ENCODE assay signal across 8 cellular contexts in the genomic region with DNA sequence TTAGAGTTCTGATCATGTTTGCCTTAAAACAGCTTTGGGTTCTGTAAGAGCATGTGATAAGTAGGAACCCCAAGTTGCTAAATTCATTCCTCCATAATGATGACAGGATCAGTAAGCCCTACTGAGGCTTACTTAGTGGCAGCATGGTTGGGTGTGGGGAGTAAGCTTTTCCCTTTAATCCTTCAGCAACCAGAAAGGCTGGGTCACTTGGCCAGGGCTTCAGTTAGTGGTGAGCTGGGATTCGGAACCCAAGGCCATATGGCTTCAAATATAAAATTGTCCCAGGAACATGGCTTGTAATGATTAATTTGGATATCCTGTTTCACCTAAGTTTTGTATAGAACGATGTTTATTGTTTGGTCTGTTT. TPM values are rescaled to one million over a fixed set of nuclear protein-coding genes. Genes with fewer than 3 reads are reported as not detected.
DNase-seq lines count a peak whose midpoint lies in the region; ATAC-seq and TF ChIP-seq lines count a peak whose summit lies in the region.

No MANE protein-coding gene starts in this region.

- POLR2A ChIA-PET in activated CD4-positive, alpha-beta T cell treated with anti-CD3 and anti-CD28 coated beads, Interleukin-2, amount 10 ng/mL, durations not matched to agents 7 days and 5 days (lab: Charles Lee) = no interaction called here

- H3K27me3 Mint-ChIP-seq in activated CD4-positive, alpha-beta T cell treated with anti-CD3 and anti-CD28 coated beads, Interleukin-2, amount 10 ng/mL, durations not matched to agents 7 days and 5 days = peaks cover 10% of the 10 kb centered on the region
- H3K27me3 Mint-ChIP-seq in natural killer cell treated with Interleukin-12 subunit alpha and Interleukin-12 subunit beta and Interleukin-15 and Interleukin-18, amount 100 ng/mL, for 72 hours = peaks cover 8 to 11% of the 10 kb centered on the region in 2 donors

- peak overlapping the region; percentile 100 for H3K4me3 Mint-ChIP-seq in activated CD4-positive, alpha-beta T cell treated with anti-CD3 and anti-CD28 coated beads, Interleukin-2, amount 10 ng/mL, durations not matched to agents 7 days and 5 days
- peak overlapping the region; percentile 97 for H3K4me3 Mint-ChIP-seq in natural killer cell treated with Interleukin-12 subunit alpha and Interleukin-12 subunit beta and Interleukin-15 and Interleukin-18, amount 100 ng/mL, for 72 hours

- no peak for TF ChIP-seq CTCF in epithelial cell of proximal tubule (conservative IDR thresholded peaks at IDR 0.05; ENCODE audit: low read depth, low read length)

- DNase-seq in activated CD4-positive, alpha-beta T cell treated with anti-CD3 and anti-CD28 coated beads, Interleukin-2, amount 10 ng/mL, durations not matched to agents 7 days and 5 days = no peak
- DNase-seq in activated CD4-positive, alpha-beta T cell treated with anti-CD3 and anti-CD28 coated beads for 48 hours = no peak
- DNase-seq in RKO (ENCODE audit: low spot score) = peak; percentile 64
- DNase-seq in epithelial cell of proximal tubule (ENCODE audit: low read depth) = no peak
- DNase-seq in natural killer cell treated with Interleukin-12 subunit alpha and Interleukin-12 subunit beta and Interleukin-15 and Interleukin-18, amount 100 ng/mL, for 72 hours (ENCODE audit: low spot score) = no peak
- no peak for DNase-seq in Ammon's horn (ENCODE audit: low spot score)
- DNase-seq in G401 (ENCODE audit: low spot score) = no peak

- peaks cover 1% of the 10 kb centered on the region for H3K9me3 Mint-ChIP-seq in activated CD4-positive, alpha-beta T cell treated with anti-CD3 and anti-CD28 coated beads, Interleukin-2, amount 10 ng/mL, durations not matched to agents 7 days and 5 days
- no peaks in the 10 kb centered on the region for H3K9me3 Mint-ChIP-seq in natural killer cell treated with Interleukin-12 subunit alpha and Interleukin-12 subunit beta and Interleukin-15 and Interleukin-18, amount 100 ng/mL, for 72 hours

- peaks cover 19% of the 10 kb centered on the region for H3K36me3 Mint-ChIP-seq in activated CD4-positive, alpha-beta T cell treated with anti-CD3 and anti-CD28 coated beads, Interleukin-2, amount 10 ng/mL, durations not matched to agents 7 days and 5 days (ENCODE audit: low read depth)
- H3K36me3 Mint-ChIP-seq in natural killer cell treated with Interleukin-12 subunit alpha and Interleukin-12 subunit beta and Interleukin-15 and Interleukin-18, amount 100 ng/mL, for 72 hours = peaks cover 6% of the 10 kb centered on the region

- peak; percentile 18 for ATAC-seq in HG02840 (IDR thresholded peaks at IDR 0.05; ENCODE audit: low FRiP score, unreplicated experiment)
- peak in 1 of 2 donors; percentile 2 for ATAC-seq in natural killer cell treated with Interleukin-12 subunit alpha and Interleukin-12 subunit beta and Interleukin-15 and Interleukin-18, amount 100 ng/mL, for 72 hours

- H3K27ac Mint-ChIP-seq in activated CD4-positive, alpha-beta T cell treated with anti-CD3 and anti-CD28 coated beads, Interleukin-2, amount 10 ng/mL, durations not matched to agents 7 days and 5 days = peak overlapping the region; percentile 99
- H3K27ac Mint-ChIP-seq in natural killer cell treated with Interleukin-12 subunit alpha and Interleukin-12 subunit beta and Interleukin-15 and Interleukin-18, amount 100 ng/mL, for 72 hours = peak overlapping the region; percentile 91 to 98

- CTCF ChIA-PET in activated CD4-positive, alpha-beta T cell treated with anti-CD3 and anti-CD28 coated beads, Interleukin-2, amount 10 ng/mL, durations not matched to agents 7 days and 5 days (lab: Charles Lee) = interaction anchor here (0.9 to 1.8 kb wide), 3 partner anchors 17 to 337 kb away, joined by 3 to 4 read pairs (median 3); no protein-coding TSS in a partner anchor

- H3K4me3 ChIP-seq in epithelial cell of proximal tubule (ENCODE audit: low read depth, low read length) = peak overlapping the region; percentile 70

- peaks cover 25% of the 10 kb centered on the region for H3K4me1 Mint-ChIP-seq in activated CD4-positive, alpha-beta T cell treated with anti-CD3 and anti-CD28 coated beads, Interleukin-2, amount 10 ng/mL, durations not matched to agents 7 days and 5 days
- peaks cover 21 to 23% of the 10 kb centered on the region in 2 donors for H3K4me1 Mint-ChIP-seq in natural killer cell treated with Interleukin-12 subunit alpha and Interleukin-12 subunit beta and Interleukin-15 and Interleukin-18, amount 100 ng/mL, for 72 hours (ENCODE audit: low read depth in 2 of 2)

- in situ Hi-C loops in G401 (cut with HindIII; ENCODE audit: low sequenced_read_pairs) = no loop called here

RNA-seq across cellular contexts. Expression of gene GINS3, which starts 0.8 kb away (rescaled TPM):
- 10 to 100 TPM; 16.9 to 20.3 TPM for total RNA-seq in activated CD4-positive, alpha-beta T cell treated with anti-CD3 and anti-CD28 coated beads, Interleukin-2, amount 10 ng/mL, durations not matched to agents 7 days and 5 days
- 14.0 and 22.1 TPM in 2 replicates for total RNA-seq in epithelial cell of proximal tubule
- total RNA-seq in natural killer cell treated with Interleukin-12 subunit alpha and Interleukin-12 subunit beta and Interleukin-15 and Interleukin-18, amount 100 ng/mL, for 72 hours = 10 to 100 TPM; 11.8 to 21.6 TPM
- 9.9 and 10.8 TPM in 2 replicates for total RNA-seq in G401 (2014; rRNA removed; shearing (Covaris generic))
